12 cellular contexts compared by ENCODE assay signal in genomic region chr2:156309106-156309505, GRCh38. TPM values are rescaled to one million over a fixed set of nuclear protein-coding genes. Genes with fewer than 3 reads are reported as not detected.
A peak's percentile ranks its signal among the peaks of the same experiment; 100 is the strongest.
DNase-seq lines count a peak whose midpoint lies in the region; ATAC-seq lines count a peak whose summit lies in the region.
"Had no signal": no experiment of that assay in that cellular context is flagged by ENCODE, and none has a peak within 500 bp of the region (broad histone marks: within the 10 kb centered on the region; RNA-seq: fewer than 3 reads in every experiment).

No MANE protein-coding gene starts in this region.

- peaks cover 0 to 3% of the 10 kb centered on the region in 2 donors for H3K4me1 Mint-ChIP-seq in natural killer cell treated with Interleukin-12 subunit alpha and Interleukin-12 subunit beta and Interleukin-15 and Interleukin-18, amount 100 ng/mL, for 72 hours (ENCODE audit: low read depth in 2 of 2)
- H3K4me1 Mint-ChIP-seq: T-helper 17 cell had no signal

- DNase-seq in A172 (ENCODE audit: low spot score): peak; percentile 6
- DNase-seq in HT1080 (ENCODE audit: low read depth): peak; percentile 26
- no peak for DNase-seq in H4 (ENCODE audit: low spot score)
- DNase-seq in ureter (ENCODE audit: low spot score): no peak
- no peak for DNase-seq in HuH-7 (ENCODE audit: low spot score)
- no peak for DNase-seq in natural killer cell treated with Interleukin-12 subunit alpha and Interleukin-12 subunit beta and Interleukin-15 and Interleukin-18, amount 100 ng/mL, for 72 hours (ENCODE audit: low spot score)
- DNase-seq: DMS53, NCI-H187 treated with DMSO at 0.1 percent for 48 hours, T-helper 17 cell had no signal

- ATAC-seq in GM19035 (IDR thresholded peaks at IDR 0.05; ENCODE audit: unreplicated experiment): peak; percentile 58
- ATAC-seq in HG02852 (IDR thresholded peaks at IDR 0.05; ENCODE audit: unreplicated experiment): peak; percentile 71
- ATAC-seq in natural killer cell treated with Interleukin-12 subunit alpha and Interleukin-12 subunit beta and Interleukin-15 and Interleukin-18, amount 100 ng/mL, for 72 hours: no peak
- ATAC-seq: K562, T-helper 17 cell had no signal

- H3K4me3 Mint-ChIP-seq in natural killer cell treated with Interleukin-12 subunit alpha and Interleukin-12 subunit beta and Interleukin-15 and Interleukin-18, amount 100 ng/mL, for 72 hours: no peak overlapping the region
- H3K4me3 Mint-ChIP-seq: T-helper 17 cell had no signal

- H3K27me3 Mint-ChIP-seq in natural killer cell treated with Interleukin-12 subunit alpha and Interleukin-12 subunit beta and Interleukin-15 and Interleukin-18, amount 100 ng/mL, for 72 hours: peaks cover 40 to 65% of the 10 kb centered on the region in 2 donors

- no peaks in the 10 kb centered on the region for H3K9me3 Mint-ChIP-seq in natural killer cell treated with Interleukin-12 subunit alpha and Interleukin-12 subunit beta and Interleukin-15 and Interleukin-18, amount 100 ng/mL, for 72 hours

- H3K36me3 Mint-ChIP-seq in natural killer cell treated with Interleukin-12 subunit alpha and Interleukin-12 subunit beta and Interleukin-15 and Interleukin-18, amount 100 ng/mL, for 72 hours: no peaks in the 10 kb centered on the region

- H3K27ac Mint-ChIP-seq in natural killer cell treated with Interleukin-12 subunit alpha and Interleukin-12 subunit beta and Interleukin-15 and Interleukin-18, amount 100 ng/mL, for 72 hours: no peak overlapping the region
- H3K27ac Mint-ChIP-seq: T-helper 17 cell had no signal

RNA-seq across cellular contexts. Expression of gene NR4A2, which starts 23.4 kb away (rescaled TPM):
- total RNA-seq in A172 (2014; rRNA removed; shearing (Covaris generic)): 0.10 TPM in 2 replicates
- total RNA-seq in HT1080 (2014; rRNA removed; shearing (Covaris generic)): 0.67 and 1.5 TPM in 2 replicates
- polyA plus RNA-seq in HT1080 (2015; cell fraction: cytosol; rRNA removed): 2.9 and 3.1 TPM in 2 replicates
- 5.9 and 6.8 TPM in 2 replicates for polyA plus RNA-seq in HT1080 (2015; cell fraction: nucleus; rRNA removed)
- 0.70 TPM in 1 of 2 replicates, not detected in the other for total RNA-seq in H4 (2014; rRNA removed; shearing (Covaris generic))
- total RNA-seq in ureter: 6.6 TPM
- 1 to 10 TPM; 2.7 to 4.2 TPM for total RNA-seq in natural killer cell treated with Interleukin-12 subunit alpha and Interleukin-12 subunit beta and Interleukin-15 and Interleukin-18, amount 100 ng/mL, for 72 hours

Comparison
In these comparisons a context has a peak if more than half of its experiments do, and no peak if none do; other contexts are left out.
1. DNase-seq: peak in A172 (single experiment) and HT1080 (single experiment); none in H4 (single experiment), ureter (single experiment), HuH-7 (single experiment) and natural killer cell treated with Interleukin-12 subunit alpha and Interleukin-12 subunit beta and Interleukin-15 and Interleukin-18, amount 100 ng/mL, for 72 hours (single experiment).
2. ATAC-seq: peak in GM19035 (single experiment) and HG02852 (single experiment); none in natural killer cell treated with Interleukin-12 subunit alpha and Interleukin-12 subunit beta and Interleukin-15 and Interleukin-18, amount 100 ng/mL, for 72 hours (0 of 2).